40 cellular contexts compared by ENCODE assay signal in the genomic region with DNA sequence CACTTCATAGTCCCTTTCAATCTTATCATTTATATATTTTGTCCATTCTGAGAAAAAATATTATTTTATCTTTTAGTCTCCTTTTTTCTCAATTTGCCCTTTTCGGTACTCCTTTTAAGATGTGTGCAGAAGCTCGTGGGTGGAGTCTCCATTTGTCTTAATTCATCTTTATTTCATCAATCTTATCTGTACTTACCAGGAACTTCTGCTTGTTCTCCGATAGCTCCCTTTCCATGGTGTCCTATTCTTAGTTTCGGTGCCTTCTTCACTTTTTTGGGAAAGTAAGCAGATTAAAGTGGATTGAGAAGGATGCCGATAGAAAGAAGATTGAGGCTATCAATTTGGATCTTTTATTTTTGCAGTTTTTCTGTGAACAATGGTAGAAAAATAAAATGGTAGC.
"Had no signal": no experiment of that assay in that cellular context is flagged by ENCODE, and none has a peak within 500 bp of the region (broad histone marks: within the 10 kb centered on the region; RNA-seq: fewer than 3 reads in every experiment).

No MANE protein-coding gene starts in this region.

- H3K4me3 ChIP-seq: adrenal gland, ascending aorta, body of pancreas, breast epithelium, cardiac muscle cell had no signal

- H3K27ac Mint-ChIP-seq: activated naive CD4-positive, alpha-beta T cell treated with anti-CD3 and anti-CD28 coated beads for 36 hours; activated naive CD4-positive, alpha-beta T cell treated with anti-CD3 and anti-CD28 coated beads, Interleukin-2, amount 10 ng/mL, durations not matched to agents 7 days and 5 days; activated naive CD4-positive, alpha-beta T cell treated with anti-CD3 and anti-CD28 coated beads, Interleukin-2, amount 50 U/mL, for 24 hours; activated naive CD4-positive, alpha-beta T cell treated with anti-CD3 and anti-CD28 coated beads, Interleukin-2, amount 50 U/mL, for 72 hours; activated naive CD8-positive, alpha-beta T cell; activated naive CD8-positive, alpha-beta T cell treated with anti-CD3 and anti-CD28 coated beads for 36 hours; activated naive CD8-positive, alpha-beta T cell treated with anti-CD3 and anti-CD28 coated beads, Interleukin-2, amount 10 ng/mL, durations not matched to agents 7 days and 5 days; activated naive CD8-positive, alpha-beta T cell treated with anti-CD3 and anti-CD28 coated beads, Interleukin-2, amount 50 U/mL, for 24 hours; activated T-cell treated with anti-CD3 and anti-CD28 coated beads, Interleukin-2, amount 50 U/mL, for 24 hours; activated T-cell treated with anti-CD3 and anti-CD28 coated beads, Interleukin-2, amount 50 U/mL, for 72 hours; activated T-helper 1 cell treated with anti-CD3 and anti-CD28 coated beads, Interleukin-12 subunit alpha, Interleukin-12 subunit beta, Interleukin-2, Interleukin-4 antibody, amounts not matched to agents 30 ng/mL and 10 ng/mL and 1 ng/mL, durations not matched to agents 14 hours and 24 hours and 36 hours; activated T-helper 17 cell treated with anti-CD3 and anti-CD28 coated beads, Interleukin-2, amount 50 U/mL, for 72 hours; activated T-helper 2 cell treated with anti-CD3 and anti-CD28 coated beads, Interferon-gamma antibody, Interleukin-2, Interleukin-4, amounts not matched to agents 10 μg/mL and 5 μg/mL and 100 μg/mL, durations not matched to agents 14 hours and 24 hours and 36 hours; brain had no signal

- H3K36me3 ChIP-seq: adrenal gland, ascending aorta, brain microvascular endothelial cell, breast epithelium, cardiac muscle cell had no signal

- DNase-seq: activated effector memory CD4-positive, alpha-beta T cell treated with anti-CD3 and anti-CD28 coated beads, Interleukin-2, amount 50 U/mL, for 16 hours; activated effector memory CD4-positive, alpha-beta T cell treated with Interleukin-2 at 50 U/mL for 16 hours; activated gamma-delta T cell; activated gamma-delta T cell treated with Interleukin-2 at 50 U/mL for 16 hours; activated naive CD4-positive, alpha-beta T cell; activated naive CD4-positive, alpha-beta T cell treated with anti-CD3 and anti-CD28 coated beads for 36 hours; activated naive CD4-positive, alpha-beta T cell treated with anti-CD3 and anti-CD28 coated beads, Interleukin-2, amount 10 ng/mL, durations not matched to agents 7 days and 5 days; activated naive CD4-positive, alpha-beta T cell treated with anti-CD3 and anti-CD28 coated beads, Interleukin-2, amount 50 U/mL, for 16 hours; activated naive CD4-positive, alpha-beta T cell treated with Interleukin-2 at 50 U/mL for 16 hours; activated naive CD8-positive, alpha-beta T cell treated with anti-CD3 and anti-CD28 coated beads for 36 hours; activated naive CD8-positive, alpha-beta T cell treated with anti-CD3 and anti-CD28 coated beads, Interleukin-2, amount 10 ng/mL, durations not matched to agents 7 days and 5 days; activated naive CD8-positive, alpha-beta T cell treated with anti-CD3 and anti-CD28 coated beads, Interleukin-2, amount 50 U/mL, for 24 hours; activated T-cell treated with anti-CD3 and anti-CD28 coated beads, Interleukin-2, amount 50 U/mL, for 1 hour; activated T-cell treated with anti-CD3 and anti-CD28 coated beads, Interleukin-2, amount 50 U/mL, for 24 hours; activated T-cell treated with anti-CD3 and anti-CD28 coated beads, Interleukin-2, amount 50 U/mL, for 4 hours; activated T-cell treated with anti-CD3 and anti-CD28 coated beads, Interleukin-2, amount 50 U/mL, for 48 hours; activated T-cell treated with anti-CD3 and anti-CD28 coated beads, Interleukin-2, amount 50 U/mL, for 72 hours; adrenal gland; amniotic stem cell; amygdala; anterior cingulate cortex; aorta; body of pancreas; brain microvascular endothelial cell; caudate nucleus; central memory CD4-positive, alpha-beta T cell; cerebellar nuclear complex had no signal

- H3K27me3 ChIP-seq: adrenal gland, ascending aorta, body of pancreas, brain microvascular endothelial cell, breast epithelium, cardiac muscle cell had no signal

- H3K27me3 Mint-ChIP-seq: activated naive CD4-positive, alpha-beta T cell treated with anti-CD3 and anti-CD28 coated beads, Interleukin-2, amount 10 ng/mL, durations not matched to agents 7 days and 5 days; activated naive CD4-positive, alpha-beta T cell treated with anti-CD3 and anti-CD28 coated beads, Interleukin-2, amount 50 U/mL, for 24 hours; activated naive CD8-positive, alpha-beta T cell; activated naive CD8-positive, alpha-beta T cell treated with anti-CD3 and anti-CD28 coated beads for 36 hours; activated naive CD8-positive, alpha-beta T cell treated with anti-CD3 and anti-CD28 coated beads, Interleukin-2, amount 10 ng/mL, durations not matched to agents 7 days and 5 days; activated naive CD8-positive, alpha-beta T cell treated with anti-CD3 and anti-CD28 coated beads, Interleukin-2, amount 50 U/mL, for 24 hours; brain had no signal

- FAIRE-seq: astrocyte, bronchial epithelial cell had no signal

- H3K4me3 Mint-ChIP-seq: activated naive CD4-positive, alpha-beta T cell treated with anti-CD3 and anti-CD28 coated beads for 36 hours; activated naive CD4-positive, alpha-beta T cell treated with anti-CD3 and anti-CD28 coated beads, Interleukin-2, amount 10 ng/mL, durations not matched to agents 7 days and 5 days; activated naive CD4-positive, alpha-beta T cell treated with anti-CD3 and anti-CD28 coated beads, Interleukin-2, amount 50 U/mL, for 24 hours; activated naive CD8-positive, alpha-beta T cell; activated naive CD8-positive, alpha-beta T cell treated with anti-CD3 and anti-CD28 coated beads for 36 hours; activated naive CD8-positive, alpha-beta T cell treated with anti-CD3 and anti-CD28 coated beads, Interleukin-2, amount 10 ng/mL, durations not matched to agents 7 days and 5 days; activated naive CD8-positive, alpha-beta T cell treated with anti-CD3 and anti-CD28 coated beads, Interleukin-2, amount 50 U/mL, for 24 hours; activated T-cell treated with anti-CD3 and anti-CD28 coated beads, Interleukin-2, amount 50 U/mL, for 24 hours; activated T-cell treated with anti-CD3 and anti-CD28 coated beads, Interleukin-2, amount 50 U/mL, for 4 hours; activated T-cell treated with anti-CD3 and anti-CD28 coated beads, Interleukin-2, amount 50 U/mL, for 72 hours; activated T-helper 1 cell treated with anti-CD3 and anti-CD28 coated beads, Interleukin-12 subunit alpha, Interleukin-12 subunit beta, Interleukin-2, Interleukin-4 antibody, amounts not matched to agents 30 ng/mL and 10 ng/mL and 1 ng/mL, durations not matched to agents 14 hours and 24 hours and 36 hours; activated T-helper 17 cell treated with anti-CD3 and anti-CD28 coated beads, Interleukin-2, amount 50 U/mL, for 72 hours; brain; central memory CD8-positive, alpha-beta T cell had no signal

- H3K27ac ChIP-seq: adrenal gland, ascending aorta, body of pancreas, brain microvascular endothelial cell, breast epithelium, cardiac muscle cell had no signal

- H3K36me3 Mint-ChIP-seq: activated naive CD4-positive, alpha-beta T cell treated with anti-CD3 and anti-CD28 coated beads, Interleukin-2, amount 10 ng/mL, durations not matched to agents 7 days and 5 days; activated naive CD4-positive, alpha-beta T cell treated with anti-CD3 and anti-CD28 coated beads, Interleukin-2, amount 50 U/mL, for 24 hours; activated naive CD4-positive, alpha-beta T cell treated with anti-CD3 and anti-CD28 coated beads, Interleukin-2, amount 50 U/mL, for 72 hours; activated naive CD8-positive, alpha-beta T cell; activated naive CD8-positive, alpha-beta T cell treated with anti-CD3 and anti-CD28 coated beads for 36 hours; activated naive CD8-positive, alpha-beta T cell treated with anti-CD3 and anti-CD28 coated beads, Interleukin-2, amount 10 ng/mL, durations not matched to agents 7 days and 5 days; brain had no signal

- H3K9me3 ChIP-seq: adrenal gland, ascending aorta, body of pancreas, breast epithelium had no signal

- H3K4me1 ChIP-seq: adrenal gland, ascending aorta, body of pancreas, breast epithelium had no signal

- H3K4me1 Mint-ChIP-seq: activated naive CD4-positive, alpha-beta T cell treated with anti-CD3 and anti-CD28 coated beads, Interleukin-2, amount 10 ng/mL, durations not matched to agents 7 days and 5 days; activated naive CD4-positive, alpha-beta T cell treated with anti-CD3 and anti-CD28 coated beads, Interleukin-2, amount 50 U/mL, for 24 hours; activated naive CD8-positive, alpha-beta T cell treated with anti-CD3 and anti-CD28 coated beads for 36 hours; activated naive CD8-positive, alpha-beta T cell treated with anti-CD3 and anti-CD28 coated beads, Interleukin-2, amount 10 ng/mL, durations not matched to agents 7 days and 5 days; activated naive CD8-positive, alpha-beta T cell treated with anti-CD3 and anti-CD28 coated beads, Interleukin-2, amount 50 U/mL, for 24 hours; activated T-helper 17 cell treated with anti-CD3 and anti-CD28 coated beads, Interleukin-2, amount 50 U/mL, for 72 hours; central memory CD8-positive, alpha-beta T cell had no signal

- ATAC-seq: activated naive CD4-positive, alpha-beta T cell treated with anti-CD3 and anti-CD28 coated beads, Interleukin-2, amount 50 U/mL, for 72 hours; activated naive CD8-positive, alpha-beta T cell treated with anti-CD3 and anti-CD28 coated beads, Interleukin-2, amount 50 U/mL, for 24 hours; activated T-cell treated with anti-CD3 and anti-CD28 coated beads, Interleukin-2, amount 50 U/mL, for 4 hours; activated T-cell treated with anti-CD3 and anti-CD28 coated beads, Interleukin-2, amount 50 U/mL, for 72 hours; activated T-helper 17 cell treated with anti-CD3 and anti-CD28 coated beads, Interleukin-2, amount 50 U/mL, for 72 hours; body of pancreas had no signal

- H3K9me3 Mint-ChIP-seq: activated naive CD4-positive, alpha-beta T cell treated with anti-CD3 and anti-CD28 coated beads for 36 hours; activated naive CD4-positive, alpha-beta T cell treated with anti-CD3 and anti-CD28 coated beads, Interleukin-2, amount 10 ng/mL, durations not matched to agents 7 days and 5 days; activated naive CD4-positive, alpha-beta T cell treated with anti-CD3 and anti-CD28 coated beads, Interleukin-2, amount 50 U/mL, for 24 hours; activated naive CD8-positive, alpha-beta T cell treated with anti-CD3 and anti-CD28 coated beads for 36 hours; activated naive CD8-positive, alpha-beta T cell treated with anti-CD3 and anti-CD28 coated beads, Interleukin-2, amount 10 ng/mL, durations not matched to agents 7 days and 5 days; activated naive CD8-positive, alpha-beta T cell treated with anti-CD3 and anti-CD28 coated beads, Interleukin-2, amount 50 U/mL, for 24 hours; activated T-cell treated with anti-CD3 and anti-CD28 coated beads, Interleukin-2, amount 50 U/mL, for 24 hours; activated T-cell treated with anti-CD3 and anti-CD28 coated beads, Interleukin-2, amount 50 U/mL, for 4 hours; activated T-cell treated with anti-CD3 and anti-CD28 coated beads, Interleukin-2, amount 50 U/mL, for 72 hours; activated T-helper 1 cell treated with anti-CD3 and anti-CD28 coated beads, Interleukin-12 subunit alpha, Interleukin-12 subunit beta, Interleukin-2, Interleukin-4 antibody, amounts not matched to agents 30 ng/mL and 10 ng/mL and 1 ng/mL, durations not matched to agents 14 hours and 24 hours and 36 hours; activated T-helper 17 cell treated with anti-CD3 and anti-CD28 coated beads, Interleukin-2, amount 50 U/mL, for 72 hours; activated T-helper 2 cell treated with anti-CD3 and anti-CD28 coated beads, Interferon-gamma antibody, Interleukin-2, Interleukin-4, amounts not matched to agents 10 μg/mL and 5 μg/mL and 100 μg/mL, durations not matched to agents 14 hours and 24 hours and 36 hours had no signal
